Comparison of ENCODE assay signal across 8 cellular contexts in genomic region chr20:47502801-47503239, GRCh38. TPM values are rescaled to one million over a fixed set of nuclear protein-coding genes. Genes with fewer than 3 reads are reported as not detected.
DNase-seq lines count a peak whose midpoint lies in the region; ATAC-seq and TF ChIP-seq lines count a peak whose summit lies in the region.

No MANE protein-coding gene starts in this region.

- POLR2A ChIA-PET in IMR-90 (lab: Charles Lee; ENCODE audit: unreplicated experiment): interaction anchor here (0.5 to 0.6 kb wide), 2 partner anchors 59 to 128 kb away, joined by 3 read pairs; no protein-coding TSS in a partner anchor

- TF ChIP-seq POLR2A in IMR-90 (IDR thresholded peaks at IDR 0.05; ENCODE audit: low read depth, low read length): no peak

- peak overlapping the region; percentile 89; the same call in 1 of the 2 replicates for H3K56ac ChIP-seq in IMR-90 (ENCODE audit: extremely low read depth, insufficient read depth, low read length)

- H2BK15ac ChIP-seq in IMR-90 (ENCODE audit: low read depth, low read length): no peak overlapping the region

- H3K9ac ChIP-seq in IMR-90 (ENCODE audit: low read depth, low read length): peak overlapping the region; percentile 75
- peak overlapping the region; percentile 70 for H3K9ac ChIP-seq in muscle layer of colon (ENCODE audit: low read length)

- dilution Hi-C loops in IMR-90 (cut with HindIII; ENCODE audit: low sequenced_read_pairs, unreplicated experiment): no loop called here

- no peaks in the 10 kb centered on the region for H3K9me3 ChIP-seq in IMR-90 (ENCODE audit: control insufficient read depth, insufficient read depth, low read length)
- H3K9me3 ChIP-seq in muscle layer of colon (ENCODE audit: low read length): no peaks in the 10 kb centered on the region

- no peak overlapping the region for H4K5ac ChIP-seq in IMR-90 (ENCODE audit: low read depth, low read length)

- H3K14ac ChIP-seq in IMR-90 (replicated peaks; ENCODE audit: low read depth, low read length): peak overlapping the region; percentile 66

- TF ChIP-seq RAD21 in IMR-90 (IDR thresholded peaks at IDR 0.05; ENCODE audit: low read length): no peak

- H3K4me1 ChIP-seq in IMR-90 (ENCODE audit: control insufficient read depth, insufficient read depth, low read length): peaks cover 6% of the 10 kb centered on the region
- H3K4me1 ChIP-seq in muscle layer of colon (ENCODE audit: insufficient read depth, low read length): peaks cover 9% of the 10 kb centered on the region

- no TSS peak for BruUV-seq in IMR-90 (replicated peaks; lab: Mats Ljungman, UMichigan)

- H2AK9ac ChIP-seq in IMR-90 (replicated peaks; ENCODE audit: low read depth, low read length, poor library complexity): peak overlapping the region; percentile 4

- no peak for TF ChIP-seq CTCF in IMR-90 (conservative IDR thresholded peaks at IDR 0.05; ENCODE audit: low read depth, low read length)
- TF ChIP-seq CTCF in epithelial cell of esophagus (IDR thresholded peaks at IDR 0.05; ENCODE audit: insufficient read depth, low read depth, low read length, missing control alignments): no peak

- H4K20me1 ChIP-seq in IMR-90 (ENCODE audit: insufficient read depth, low read length): peaks cover 34% of the 10 kb centered on the region; the same call in 1 of the 2 replicates

- H2AFZ ChIP-seq in IMR-90 (replicated peaks; ENCODE audit: low read length, poor library complexity): peak overlapping the region; percentile 58

- in situ Hi-C loops in IMR-90 (cut with MboI; ENCODE audit: low sequenced_read_pairs): no loop called here

- H3K36me3 ChIP-seq in IMR-90 (ENCODE audit: control insufficient read depth, insufficient read depth, low read length) (no peaks in the 10 kb centered on the region), muscle layer of colon (ENCODE audit: insufficient read depth, low read length) (no peaks in the 10 kb centered on the region)

- no peak for ATAC-seq in IMR-90 (ENCODE audit: low read depth)

- H3K27ac ChIP-seq in IMR-90 (ENCODE audit: insufficient read depth, low read length) (peak overlapping the region; percentile 85), muscle layer of colon (ENCODE audit: low read depth, low read length) (peak overlapping the region; percentile 53)

- peak overlapping the region; percentile 40; the same call in 1 of the 2 replicates for H4K91ac ChIP-seq in IMR-90 (ENCODE audit: insufficient read depth, low read depth, low read length)

- H3K4me3 ChIP-seq in IMR-90 (ENCODE audit: insufficient read depth, low read depth, low read length): peak overlapping the region; percentile 60
- peak overlapping the region; percentile 77 for H3K4me3 ChIP-seq in epithelial cell of esophagus (ENCODE audit: low read length)
- H3K4me3 ChIP-seq in muscle layer of colon (ENCODE audit: low read depth in 1 of 2, low read length in 2 of 2): peak overlapping the region; percentile 81 to 87

- peak overlapping the region; percentile 80 for H3K23ac ChIP-seq in IMR-90 (ENCODE audit: low read depth, low read length)

- peak overlapping the region; percentile 94 for H3K4me2 ChIP-seq in IMR-90 (ENCODE audit: low read depth, low read length)

- intact Hi-C loops in IMR-90 (cut with micrococcal nuclease): loop anchor here (2.0 to 5.0 kb wide), 4 partner anchors 74 to 298 kb away; no protein-coding TSS in a partner anchor

- peaks cover 3% of the 10 kb centered on the region; the same call in 1 of the 2 replicates for H3K9me1 ChIP-seq in IMR-90 (ENCODE audit: insufficient read depth, low read length)

- peak overlapping the region; percentile 32 for H2AK5ac ChIP-seq in IMR-90 (ENCODE audit: low read depth, low read length)

- H2BK20ac ChIP-seq in IMR-90 (ENCODE audit: low read depth, low read length): no peak overlapping the region

- peaks cover 0 to 34% of the 10 kb centered on the region in 2 experiments; a peak in 3 of 4 replicates for H3K79me1 ChIP-seq in IMR-90 (ENCODE audit: low read depth in 1 of 2, low read length in 2 of 2)

- H3K27me3 ChIP-seq in IMR-90 (ENCODE audit: control insufficient read depth, insufficient read depth, low read length): no peaks in the 10 kb centered on the region
- no peaks in the 10 kb centered on the region for H3K27me3 ChIP-seq in muscle layer of colon (ENCODE audit: control insufficient read depth in 1 of 2, insufficient read depth in 2 of 2, low read length in 2 of 2)

- CTCF ChIA-PET in IMR-90 (lab: Yijun Ruan, JAX): interaction anchor here (0.8 to 1.8 kb wide), 4 partner anchors 10 to 119 kb away, joined by 3 to 6 read pairs (median 3); no protein-coding TSS in a partner anchor

- DNase-seq in DMS114 treated with DMSO at 0.1 percent for 48 hours (lab: John Stamatoyannopoulos, UW; ENCODE audit: unreplicated experiment) (peak; percentile 9), IMR-90 (peak; percentile 62), SKM-1 treated with dmso at 0.1 percent for 144 hours (lab: John Stamatoyannopoulos, UW; ENCODE audit: unreplicated experiment) (peak; percentile 89), epithelial cell of esophagus (ENCODE audit: low read depth) (peak; percentile 43), T1000 (lab: John Stamatoyannopoulos, UW) (no peak), T-helper 9 cell (no peak), activated gamma-delta T cell treated with Interleukin-2 at 50 U/mL for 16 hours (no peak)

- H3K18ac ChIP-seq in IMR-90 (ENCODE audit: low read depth, low read length): peak overlapping the region; percentile 5; the same call in 1 of the 2 replicates

- 0% methylated on average over 3 of the region's 11 CpGs; no CpG with 5 or more reads in 1 of the 2 experiments for WGBS in IMR-90 (ENCODE audit: extremely low coverage in 2 of 2, insufficient read length in 1 of 2), 2 experiments

- H3K4ac ChIP-seq in IMR-90 (ENCODE audit: low read depth, low read length): peak overlapping the region; percentile 62

- H2BK120ac ChIP-seq in IMR-90 (ENCODE audit: low read depth, low read length): no peak overlapping the region

- H2BK5ac ChIP-seq in IMR-90 (ENCODE audit: low read depth, low read length, poor library complexity, severe bottlenecking): peak overlapping the region; percentile 57

- H4K8ac ChIP-seq in IMR-90 (ENCODE audit: low read depth in 2 of 2, low read length in 2 of 2): peak overlapping the region in 1 of 2 experiments; percentile 12; a peak in 2 of 4 replicates

TF ChIP-seq in IMR-90, 13 proteins besides CTCF, POLR2A, EP300 and RAD21:
- TF ChIP-seq CEBPB (IDR thresholded peaks at IDR 0.05; ENCODE audit: low read depth, low read length) (peak; percentile 69), BHLHE40 (IDR thresholded peaks at IDR 0.05; ENCODE audit: low read depth, low read length) (no peak)

RNA-seq across cellular contexts. Expression of gene NCOA3, which starts 1.1 kb away (rescaled TPM):
- 27.2 and 29.0 TPM in 2 replicates for total RNA-seq in IMR-90 (2012; rRNA removed)
- 8.1 and 8.8 TPM in 2 replicates for polyA plus RNA-seq in IMR-90 (2012; rRNA removed)
- polyA plus RNA-seq in IMR-90 (2012; cell fraction: cytosol; rRNA removed): 2.7 and 2.8 TPM in 2 replicates
- polyA plus RNA-seq in IMR-90 (2012; cell fraction: nucleus; rRNA removed; ENCODE audit: low replicate concordance): 5.1 and 16.2 TPM in 2 replicates

Comparison
In these comparisons a context has a peak if more than half of its experiments do, and no peak if none do; other contexts are left out.
1. DNase-seq: peak in DMS114 treated with DMSO at 0.1 percent for 48 hours (single experiment), IMR-90 (single experiment), SKM-1 treated with dmso at 0.1 percent for 144 hours (single experiment) and epithelial cell of esophagus (single experiment); none in T1000 (single experiment), T-helper 9 cell (single experiment) and activated gamma-delta T cell treated with Interleukin-2 at 50 U/mL for 16 hours (single experiment).
2. Peak in every context shown above with its lines, with median percentiles within 50 percentile points of each other: H3K4me3 ChIP-seq.